In the genomic region with DNA sequence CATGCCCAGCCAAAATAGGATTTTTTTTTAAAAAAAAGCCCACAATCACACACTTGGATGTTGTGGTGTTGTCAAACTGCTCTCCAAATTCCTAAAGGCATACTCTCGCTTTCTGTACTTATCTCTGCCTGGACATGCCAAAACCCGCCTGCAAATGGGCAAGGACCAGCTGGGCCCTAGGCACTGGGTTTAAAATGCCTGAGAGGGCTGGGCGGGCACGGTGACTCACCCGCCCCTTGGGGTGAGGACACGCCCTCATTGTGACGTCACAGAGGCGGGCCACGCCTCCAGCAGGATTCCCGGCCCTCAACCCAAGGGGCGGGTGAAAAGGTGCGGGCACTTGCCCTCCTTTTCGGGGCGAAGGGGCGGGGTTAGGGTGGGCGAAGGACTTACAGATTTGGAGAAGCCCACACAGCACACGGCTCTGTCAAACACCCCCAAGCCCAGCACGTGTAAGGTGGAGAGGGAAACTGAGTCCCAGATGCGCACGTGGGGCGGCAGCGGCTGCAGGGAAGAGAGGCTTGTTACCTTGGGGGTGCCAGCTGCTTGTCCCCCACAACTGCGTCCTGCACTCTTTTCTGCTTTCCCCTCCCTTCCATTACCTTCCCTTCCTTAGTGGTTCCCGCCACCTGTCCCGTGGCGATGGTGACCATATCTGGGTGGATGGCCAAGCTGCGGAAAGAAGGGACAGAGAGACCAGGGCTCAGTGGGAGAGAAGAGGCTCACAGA, we compare ENCODE assay signal across 9 cellular contexts. TPM values are rescaled to one million over a fixed set of nuclear protein-coding genes. Genes with fewer than 3 reads are reported as not detected.
DNase-seq lines count a peak whose midpoint lies in the region; ATAC-seq and TF ChIP-seq lines count a peak whose summit lies in the region.
"Had no signal": no experiment of that assay in that cellular context is flagged by ENCODE, and none has a peak within 500 bp of the region (broad histone marks: within the 10 kb centered on the region; RNA-seq: fewer than 3 reads in every experiment).

No MANE protein-coding gene starts in this region.

- ATAC-seq in HG03039 (IDR thresholded peaks at IDR 0.05; ENCODE audit: unreplicated experiment) = no peak

- H3K4me3 ChIP-seq in prostate gland = no peak overlapping the region

- no peak for TF ChIP-seq CTCF in prostate gland (IDR thresholded peaks at IDR 0.05)

- no peaks in the 10 kb centered on the region for H3K9me3 Mint-ChIP-seq in activated T-helper 1 cell treated with anti-CD3 and anti-CD28 coated beads, Interleukin-12 subunit alpha, Interleukin-12 subunit beta, Interleukin-2, Interleukin-4 antibody, amounts not matched to agents 30 ng/mL and 10 ng/mL and 1 ng/mL, durations not matched to agents 14 hours and 24 hours and 36 hours
- H3K9me3 Mint-ChIP-seq: CD4-positive, CD25-positive, alpha-beta regulatory T cell had no signal

- H3K36me3 Mint-ChIP-seq in activated T-helper 1 cell treated with anti-CD3 and anti-CD28 coated beads, Interleukin-12 subunit alpha, Interleukin-12 subunit beta, Interleukin-2, Interleukin-4 antibody, amounts not matched to agents 30 ng/mL and 10 ng/mL and 1 ng/mL, durations not matched to agents 14 hours and 24 hours and 36 hours (ENCODE audit: low read depth) = peaks cover 18% of the 10 kb centered on the region
- H3K36me3 Mint-ChIP-seq: CD4-positive, CD25-positive, alpha-beta regulatory T cell had no signal

- H3K4me1 ChIP-seq in prostate gland (replicated peaks) = no peaks in the 10 kb centered on the region

- TF ChIP-seq POLR2A in prostate gland (IDR thresholded peaks at IDR 0.05) = peak; percentile 57

- H3K27ac ChIP-seq in prostate gland = peak overlapping the region; percentile 43 to 50

- H3K27me3 ChIP-seq in prostate gland (replicated peaks; ENCODE audit: insufficient read depth) = no peaks in the 10 kb centered on the region

- H3K27me3 Mint-ChIP-seq in activated T-helper 1 cell treated with anti-CD3 and anti-CD28 coated beads, Interleukin-12 subunit alpha, Interleukin-12 subunit beta, Interleukin-2, Interleukin-4 antibody, amounts not matched to agents 30 ng/mL and 10 ng/mL and 1 ng/mL, durations not matched to agents 14 hours and 24 hours and 36 hours (ENCODE audit: insufficient read depth) = no peaks in the 10 kb centered on the region
- H3K27me3 Mint-ChIP-seq: CD4-positive, CD25-positive, alpha-beta regulatory T cell had no signal

- no peaks in the 10 kb centered on the region for H3K9me3 ChIP-seq in prostate gland

- intact Hi-C loops in activated T-helper 1 cell treated with anti-CD3 and anti-CD28 coated beads, Interleukin-12 subunit alpha, Interleukin-12 subunit beta, Interleukin-2, Interleukin-4 antibody, amounts not matched to agents 30 ng/mL and 10 ng/mL and 1 ng/mL, durations not matched to agents 14 hours and 24 hours and 36 hours (cut with micrococcal nuclease) = loop anchor here (1.0 kb wide), 1 partner anchor 9 kb away; no protein-coding TSS in a partner anchor
- intact Hi-C loops in prostate gland (cut with DNase I) = no loop called here

- DNase-seq in NCI-H345 (lab: John Stamatoyannopoulos, UW) = peak; percentile 48
- DNase-seq in NCI-H345 treated with DMSO at 0.1 percent for 48 hours (lab: John Stamatoyannopoulos, UW; ENCODE audit: unreplicated experiment) = no peak
- DNase-seq in NCI-H774 (lab: John Stamatoyannopoulos, UW) = peak; percentile 62
- DNase-seq in activated T-helper 1 cell treated with anti-CD3 and anti-CD28 coated beads, Interleukin-12 subunit alpha, Interleukin-12 subunit beta, Interleukin-2, Interleukin-4 antibody, amounts not matched to agents 30 ng/mL and 10 ng/mL and 1 ng/mL, durations not matched to agents 14 hours and 24 hours and 36 hours (ENCODE audit: low spot score) = no peak
- peak; percentile 75 for DNase-seq in germinal center (ENCODE audit: low spot score)
- DNase-seq in prostate gland (ENCODE audit: low spot score) = peak; percentile 90
- DNase-seq in AML-193 (lab: John Stamatoyannopoulos, UW) = no peak

- no peak overlapping the region for H3K4me3 Mint-ChIP-seq in activated T-helper 1 cell treated with anti-CD3 and anti-CD28 coated beads, Interleukin-12 subunit alpha, Interleukin-12 subunit beta, Interleukin-2, Interleukin-4 antibody, amounts not matched to agents 30 ng/mL and 10 ng/mL and 1 ng/mL, durations not matched to agents 14 hours and 24 hours and 36 hours

- WGBS in prostate gland = 36% methylated on average over 27 of the region's 27 CpGs

- H3K27ac Mint-ChIP-seq in activated T-helper 1 cell treated with anti-CD3 and anti-CD28 coated beads, Interleukin-12 subunit alpha, Interleukin-12 subunit beta, Interleukin-2, Interleukin-4 antibody, amounts not matched to agents 30 ng/mL and 10 ng/mL and 1 ng/mL, durations not matched to agents 14 hours and 24 hours and 36 hours = peak overlapping the region; percentile 68

- no peaks in the 10 kb centered on the region for H3K36me3 ChIP-seq in prostate gland

- peaks cover 8% of the 10 kb centered on the region for H3K4me1 Mint-ChIP-seq in activated T-helper 1 cell treated with anti-CD3 and anti-CD28 coated beads, Interleukin-12 subunit alpha, Interleukin-12 subunit beta, Interleukin-2, Interleukin-4 antibody, amounts not matched to agents 30 ng/mL and 10 ng/mL and 1 ng/mL, durations not matched to agents 14 hours and 24 hours and 36 hours (ENCODE audit: low read depth)

RNA-seq across cellular contexts. Expression of gene EML2, which starts 6.6 kb away (rescaled TPM):
- total RNA-seq in activated T-helper 1 cell treated with anti-CD3 and anti-CD28 coated beads, Interleukin-12 subunit alpha, Interleukin-12 subunit beta, Interleukin-2, Interleukin-4 antibody, amounts not matched to agents 30 ng/mL and 10 ng/mL and 1 ng/mL, durations not matched to agents 14 hours and 24 hours and 36 hours = 148 and 152 TPM in 2 replicates
- 10 to 100 TPM; 47.3 to 55.6 TPM for total RNA-seq in prostate gland

RNA-seq across cellular contexts. Expression of gene GPR4, which starts 30.6 kb away (rescaled TPM):
- total RNA-seq in activated T-helper 1 cell treated with anti-CD3 and anti-CD28 coated beads, Interleukin-12 subunit alpha, Interleukin-12 subunit beta, Interleukin-2, Interleukin-4 antibody, amounts not matched to agents 30 ng/mL and 10 ng/mL and 1 ng/mL, durations not matched to agents 14 hours and 24 hours and 36 hours = not detected in 2 replicates
- 1 to 10 TPM in 1 of 2 donors, under 1 TPM in 1; 0.55 to 2.4 TPM for total RNA-seq in prostate gland
- total RNA-seq: CD4-positive, CD25-positive, alpha-beta regulatory T cell had no signal

RNA-seq across cellular contexts. Expression of gene GIPR, which starts 35.4 kb away (rescaled TPM):
- total RNA-seq in activated T-helper 1 cell treated with anti-CD3 and anti-CD28 coated beads, Interleukin-12 subunit alpha, Interleukin-12 subunit beta, Interleukin-2, Interleukin-4 antibody, amounts not matched to agents 30 ng/mL and 10 ng/mL and 1 ng/mL, durations not matched to agents 14 hours and 24 hours and 36 hours = 4.3 and 6.1 TPM in 2 replicates
- total RNA-seq in prostate gland = 1 to 10 TPM; 2.6 to 4.9 TPM

RNA-seq across cellular contexts. Expression of gene OPA3, which starts 48.0 kb away (rescaled TPM):
- total RNA-seq in activated T-helper 1 cell treated with anti-CD3 and anti-CD28 coated beads, Interleukin-12 subunit alpha, Interleukin-12 subunit beta, Interleukin-2, Interleukin-4 antibody, amounts not matched to agents 30 ng/mL and 10 ng/mL and 1 ng/mL, durations not matched to agents 14 hours and 24 hours and 36 hours = 12.1 and 16.2 TPM in 2 replicates
- 10 to 100 TPM in 1 of 2 donors, 1 to 10 TPM in 1; 7.2 to 14.5 TPM for total RNA-seq in prostate gland

RNA-seq across cellular contexts. Expression of gene SNRPD2, which starts 59.1 kb away (rescaled TPM):
- 757 and 760 TPM in 2 replicates for total RNA-seq in activated T-helper 1 cell treated with anti-CD3 and anti-CD28 coated beads, Interleukin-12 subunit alpha, Interleukin-12 subunit beta, Interleukin-2, Interleukin-4 antibody, amounts not matched to agents 30 ng/mL and 10 ng/mL and 1 ng/mL, durations not matched to agents 14 hours and 24 hours and 36 hours
- total RNA-seq in prostate gland = 100 to 1,000 TPM; 132 to 240 TPM

Comparison
In these comparisons a context has a peak if more than half of its experiments do, and no peak if none do; other contexts are left out.
1. DNase-seq: peak in NCI-H345 (single experiment), NCI-H774 (single experiment), germinal center (single experiment) and prostate gland (single experiment); none in NCI-H345 treated with DMSO at 0.1 percent for 48 hours (single experiment), activated T-helper 1 cell treated with anti-CD3 and anti-CD28 coated beads, Interleukin-12 subunit alpha, Interleukin-12 subunit beta, Interleukin-2, Interleukin-4 antibody, amounts not matched to agents 30 ng/mL and 10 ng/mL and 1 ng/mL, durations not matched to agents 14 hours and 24 hours and 36 hours (single experiment) and AML-193 (0 of 2).